In the genomic region with DNA sequence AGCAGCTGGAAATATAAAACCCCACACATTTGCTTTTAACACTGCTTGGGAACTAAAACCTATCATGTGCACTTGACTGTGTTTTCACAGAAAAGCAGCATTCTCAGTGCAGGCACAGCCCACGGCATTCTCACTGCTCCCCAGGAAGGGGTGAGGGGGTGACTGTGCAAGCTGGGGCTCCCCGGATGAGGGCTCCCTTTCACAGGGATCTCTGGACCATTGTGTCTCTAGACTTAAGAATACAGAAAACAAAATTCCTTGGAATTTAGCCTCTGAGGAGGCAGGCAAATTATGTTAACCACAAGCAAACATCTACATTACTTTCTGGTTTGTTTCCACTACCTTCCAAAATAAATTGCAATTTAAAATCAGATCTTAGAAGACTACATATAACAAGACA, we compare ENCODE assay signal across 27 cellular contexts.
DNase-seq lines count a peak whose midpoint lies in the region; ATAC-seq and TF ChIP-seq lines count a peak whose summit lies in the region.
"Had no signal": no experiment of that assay in that cellular context is flagged by ENCODE, and none has a peak within 500 bp of the region (broad histone marks: within the 10 kb centered on the region; RNA-seq: fewer than 3 reads in every experiment).

No MANE protein-coding gene starts in this region.

- H3K4me3 ChIP-seq in osteoblast (ENCODE audit: insufficient read depth, low read length) (no peak overlapping the region), suprapubic skin (no peak overlapping the region)
- H3K4me3 ChIP-seq: HAP-1, hepatocyte, psoas muscle, upper lobe of right lung had no signal

- 65% methylated on average over 2 of the region's 2 CpGs for WGBS in suprapubic skin

- H3K36me3 ChIP-seq in osteoblast (ENCODE audit: insufficient read depth, low read length) (no peaks in the 10 kb centered on the region), suprapubic skin (no peaks in the 10 kb centered on the region)
- H3K36me3 ChIP-seq: HAP-1, upper lobe of right lung had no signal

- no peaks in the 10 kb centered on the region for H3K27me3 ChIP-seq in osteoblast (ENCODE audit: insufficient read depth, low read length)
- H3K27me3 ChIP-seq in suprapubic skin, result no peaks in the 10 kb centered on the region
- H3K27me3 ChIP-seq: hepatocyte, upper lobe of right lung had no signal

- TF ChIP-seq CTCF in osteoblast (IDR thresholded peaks at IDR 0.05; ENCODE audit: extremely low read depth, low read depth, low read length) (no peak), suprapubic skin (IDR thresholded peaks at IDR 0.05) (no peak)

- H3K9me3 ChIP-seq in osteoblast (ENCODE audit: low read depth, low read length), result no peaks in the 10 kb centered on the region
- no peaks in the 10 kb centered on the region for H3K9me3 ChIP-seq in suprapubic skin
- H3K9me3 ChIP-seq: HAP-1, psoas muscle, upper lobe of right lung had no signal

- TF ChIP-seq EP300 in suprapubic skin (IDR thresholded peaks at IDR 0.05), result no peak

- DNase-seq in AG20443 (ENCODE audit: low spot score), result peak; percentile 16
- DNase-seq in RPMI7951 (ENCODE audit: low read depth), result peak; percentile 28
- peak; percentile 76 for DNase-seq in fibroblast of peridontal ligament (ENCODE audit: extremely low read depth)
- DNase-seq in osteoblast (ENCODE audit: insufficient read length, low spot score, missing footprints), result no peak
- no peak for DNase-seq in hippocampal formation (lab: John Stamatoyannopoulos, UW)
- no peak for DNase-seq in suprapubic skin (ENCODE audit: low spot score in 2 of 2)
- DNase-seq: activated CD4-positive, alpha-beta T cell treated with anti-CD3 and anti-CD28 coated beads, Interleukin-2, amount 50 U/mL, for 4 hours; activated CD4-positive, CD25-positive, alpha-beta regulatory T cell; activated naive CD8-positive, alpha-beta T cell treated with anti-CD3 and anti-CD28 coated beads for 36 hours; cerebellar nuclear complex; DND-41; foreskin melanocyte; NCI-H2081; NCI-H774; psoas muscle; Right ventricle myocardium superior; stimulated activated CD4-positive, alpha-beta T cell treated with anti-CD3 and anti-CD28 coated beads, Interleukin-2, amount 100 ng/mL, for 24 hours; substantia nigra; SW 1271; upper lobe of right lung had no signal

- peak overlapping the region; percentile 17 for H3K4me2 ChIP-seq in osteoblast (ENCODE audit: insufficient read depth, low read length)
- H3K4me2 ChIP-seq: hepatocyte had no signal

- H3K4me1 ChIP-seq in osteoblast (ENCODE audit: insufficient read depth, low read length), result peaks cover 31% of the 10 kb centered on the region
- no peaks in the 10 kb centered on the region for H3K4me1 ChIP-seq in suprapubic skin
- H3K4me1 ChIP-seq: psoas muscle, upper lobe of right lung had no signal

- ATAC-seq in HG02678 (IDR thresholded peaks at IDR 0.05; ENCODE audit: unreplicated experiment) (no peak), HG03196 (IDR thresholded peaks at IDR 0.05; ENCODE audit: unreplicated experiment) (no peak)
- ATAC-seq: psoas muscle; stimulated activated effector memory CD8-positive, alpha-beta T cell treated with anti-CD3 and anti-CD28 coated beads, Interleukin-12 subunit alpha, Interleukin-12 subunit beta, amount 100 ng/mL, for 72 hours; upper lobe of right lung had no signal

- no peak overlapping the region for H2AFZ ChIP-seq in osteoblast (ENCODE audit: low read length)
- H2AFZ ChIP-seq: hepatocyte had no signal

- H4K20me1 ChIP-seq in osteoblast (ENCODE audit: insufficient read depth, low read length), result no peaks in the 10 kb centered on the region

- peak overlapping the region; percentile 1 for H3K27ac ChIP-seq in osteoblast (ENCODE audit: low read depth, low read length)
- H3K27ac ChIP-seq in suprapubic skin, result no peak overlapping the region
- H3K27ac ChIP-seq: C4-2B, epithelial cell of prostate, hepatocyte, psoas muscle, upper lobe of right lung had no signal

- H3K79me2 ChIP-seq in osteoblast (ENCODE audit: insufficient read depth, low read length), result no peaks in the 10 kb centered on the region
- H3K79me2 ChIP-seq: hepatocyte had no signal

- no peak for TF ChIP-seq POLR2A in suprapubic skin (IDR thresholded peaks at IDR 0.05)

Comparison
In these comparisons a context has a peak if more than half of its experiments do, and no peak if none do; other contexts are left out.
1. DNase-seq: peak in AG20443 (single experiment), RPMI7951 (single experiment) and fibroblast of peridontal ligament (single experiment); none in osteoblast (single experiment), hippocampal formation (0 of 2) and suprapubic skin (0 of 2).